Comparison of ENCODE assay signal across 8 cellular contexts in the genomic region with DNA sequence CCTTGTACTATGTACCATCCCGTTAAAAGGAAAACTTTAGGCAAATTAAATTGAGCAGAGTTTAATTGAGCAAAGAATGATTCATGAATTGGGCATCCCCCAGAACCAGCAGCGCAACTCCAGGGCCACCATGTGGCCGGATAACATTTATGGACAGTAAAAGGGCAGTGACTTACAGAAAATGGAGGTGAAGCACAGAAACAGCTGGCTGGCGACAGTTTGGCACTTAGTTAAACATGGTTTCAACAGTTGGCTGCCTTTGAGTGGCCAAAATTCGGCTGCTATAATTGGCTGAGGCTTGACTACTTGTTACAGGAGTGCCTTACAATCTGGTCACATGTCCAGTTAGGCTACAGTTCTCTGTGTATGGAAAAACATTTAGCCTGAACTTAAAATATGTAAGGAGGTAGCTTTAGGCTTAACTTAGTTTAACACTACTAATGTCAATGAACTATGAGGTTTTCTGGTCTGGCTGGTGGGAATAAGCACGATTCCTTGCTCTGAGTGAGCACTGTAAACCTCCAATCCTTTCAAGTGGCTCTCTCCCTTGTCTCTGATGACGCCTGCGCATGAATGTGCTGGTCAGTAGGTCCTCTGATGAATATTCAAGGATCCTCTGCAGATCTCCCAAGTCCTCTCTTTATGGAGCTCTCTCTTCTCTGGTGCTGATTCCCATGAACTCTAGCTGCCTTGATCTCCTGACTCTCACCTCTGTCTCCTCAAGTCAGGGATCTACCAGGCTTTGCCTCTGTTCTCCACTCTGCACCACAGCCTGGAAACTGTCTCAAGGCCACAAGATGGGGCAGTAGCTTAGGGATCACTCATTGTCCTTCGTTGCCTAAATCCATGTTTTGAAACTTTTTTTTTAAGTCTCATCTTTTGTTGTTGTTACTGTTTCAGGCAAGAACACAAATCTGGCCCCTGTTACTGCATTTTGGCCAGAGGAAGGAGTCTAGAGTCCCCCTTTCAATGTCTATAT. TPM values are rescaled to one million over a fixed set of nuclear protein-coding genes. Genes with fewer than 3 reads are reported as not detected.
DNase-seq lines count a peak whose midpoint lies in the region; ATAC-seq and TF ChIP-seq lines count a peak whose summit lies in the region.

No MANE protein-coding gene starts in this region.

- peaks cover 0 to 36% (median 22%) of the 10 kb centered on the region in 9 donors for H3K4me1 ChIP-seq in heart right ventricle
- H3K4me1 ChIP-seq in HAP-1, result no peaks in the 10 kb centered on the region

- peaks cover 43% of the 10 kb centered on the region for H3K27me3 Mint-ChIP-seq in stimulated activated naive CD8-positive, alpha-beta T cell treated with anti-CD3 and anti-CD28 coated beads, Interleukin-15, amount 100 ng/mL, for 72 hours
- H3K27me3 Mint-ChIP-seq in activated CD4-positive, alpha-beta T cell treated with anti-CD3 and anti-CD28 coated beads for 36 hours, result peaks cover 8% of the 10 kb centered on the region

- no peak for DNase-seq in stimulated activated naive CD8-positive, alpha-beta T cell treated with anti-CD3 and anti-CD28 coated beads, Interleukin-15, amount 100 ng/mL, for 72 hours
- no peak for DNase-seq in stimulated activated naive CD8-positive, alpha-beta T cell treated with anti-CD3 and anti-CD28 coated beads, Interleukin-15, Interleukin-2, amounts not matched to agents 100 U/mL and 50 U/mL, for 24 hours
- peak; percentile 33 for DNase-seq in UCSD-AML1 (lab: John Stamatoyannopoulos, UW; ENCODE audit: unreplicated experiment)
- DNase-seq in heart right ventricle, result peak in 1 of 2 donors; percentile 29
- DNase-seq in substantia nigra (lab: John Stamatoyannopoulos, UW), result peak in 28 of 49 donors; percentile 3 to 59 (median 21)
- DNase-seq in NCI-H526 (lab: John Stamatoyannopoulos, UW), result no peak
- DNase-seq in HAP-1 (ENCODE audit: low spot score in 2 of 2), result no peak
- no peak for DNase-seq in activated CD4-positive, alpha-beta T cell treated with anti-CD3 and anti-CD28 coated beads for 36 hours

- H3K27me3 ChIP-seq in heart right ventricle (no peaks in the 10 kb centered on the region), HAP-1 (ENCODE audit: low read depth) (no peaks in the 10 kb centered on the region)

- peaks cover 13% of the 10 kb centered on the region for H3K4me1 Mint-ChIP-seq in stimulated activated naive CD8-positive, alpha-beta T cell treated with anti-CD3 and anti-CD28 coated beads, Interleukin-15, amount 100 ng/mL, for 72 hours
- peaks cover 9% of the 10 kb centered on the region for H3K4me1 Mint-ChIP-seq in activated CD4-positive, alpha-beta T cell treated with anti-CD3 and anti-CD28 coated beads for 36 hours

- CTCF ChIA-PET in activated CD4-positive, alpha-beta T cell treated with anti-CD3 and anti-CD28 coated beads for 36 hours (lab: Charles Lee), result interaction anchor here (1.0 to 1.6 kb wide), 3 partner anchors 10 to 71 kb away, joined by 3 to 5 read pairs (median 3); no protein-coding TSS in a partner anchor

- WGBS in heart right ventricle, 2 donors, result 73 to 74% methylated on average over 9 of the region's 9 CpGs

- no peaks in the 10 kb centered on the region for H3K9me3 Mint-ChIP-seq in stimulated activated naive CD8-positive, alpha-beta T cell treated with anti-CD3 and anti-CD28 coated beads, Interleukin-15, amount 100 ng/mL, for 72 hours
- H3K9me3 Mint-ChIP-seq in activated CD4-positive, alpha-beta T cell treated with anti-CD3 and anti-CD28 coated beads for 36 hours (ENCODE audit: low read depth), result no peaks in the 10 kb centered on the region

- no peaks in the 10 kb centered on the region for H3K9me3 ChIP-seq in heart right ventricle
- H3K9me3 ChIP-seq in HAP-1, result no peaks in the 10 kb centered on the region

- H3K4me3 ChIP-seq in heart right ventricle (no peak overlapping the region), HAP-1 (no peak overlapping the region)

- no peaks in the 10 kb centered on the region for H3K36me3 Mint-ChIP-seq in activated CD4-positive, alpha-beta T cell treated with anti-CD3 and anti-CD28 coated beads for 36 hours (ENCODE audit: low read depth)

- H3K27ac ChIP-seq in heart right ventricle (peak overlapping the region in 8 of 10 donors; percentile 46 to 82 (median 70)), substantia nigra (ENCODE audit: low read depth, low read length, poor library complexity, severe bottlenecking) (no peak overlapping the region)

- POLR2A ChIA-PET in activated CD4-positive, alpha-beta T cell treated with anti-CD3 and anti-CD28 coated beads for 36 hours (lab: Charles Lee), result no interaction called here

- H3K36me3 ChIP-seq in heart right ventricle (no peaks in the 10 kb centered on the region), HAP-1 (replicated peaks) (no peaks in the 10 kb centered on the region)

- no peak overlapping the region for H3K27ac Mint-ChIP-seq in stimulated activated naive CD8-positive, alpha-beta T cell treated with anti-CD3 and anti-CD28 coated beads, Interleukin-15, amount 100 ng/mL, for 72 hours
- H3K27ac Mint-ChIP-seq in activated CD4-positive, alpha-beta T cell treated with anti-CD3 and anti-CD28 coated beads for 36 hours, result no peak overlapping the region

- in situ Hi-C loops in HAP-1 (cut with MboI; ENCODE audit: low sequenced_read_pairs), result no loop called here

- TF ChIP-seq CTCF in heart right ventricle (IDR thresholded peaks at IDR 0.05), result peak in 7 of 9 donors; percentile 16 to 60 (median 52)

- ATAC-seq in stimulated activated naive CD8-positive, alpha-beta T cell treated with anti-CD3 and anti-CD28 coated beads, Interleukin-15, amount 100 ng/mL, for 72 hours, result peak; percentile 37
- ATAC-seq in stimulated activated naive CD8-positive, alpha-beta T cell treated with anti-CD3 and anti-CD28 coated beads, Interleukin-15, Interleukin-2, amounts not matched to agents 100 U/mL and 50 U/mL, for 24 hours, result no peak
- ATAC-seq in heart right ventricle, result peak; percentile 44 to 87 (median 70)
- no peak for ATAC-seq in activated CD4-positive, alpha-beta T cell treated with anti-CD3 and anti-CD28 coated beads for 36 hours

- intact Hi-C loops in heart right ventricle (cut with DNase I), result loop anchor here in 7 of 10 donors (2.0 to 10.0 kb wide), 6 partner anchors 71 to 271 kb away; a partner anchor contains a TSS
- intact Hi-C loops in activated CD4-positive, alpha-beta T cell treated with anti-CD3 and anti-CD28 coated beads for 36 hours (cut with DNase I, micrococcal nuclease), result no loop called here

- no peak overlapping the region for H3K4me3 Mint-ChIP-seq in stimulated activated naive CD8-positive, alpha-beta T cell treated with anti-CD3 and anti-CD28 coated beads, Interleukin-15, amount 100 ng/mL, for 72 hours
- no peak overlapping the region for H3K4me3 Mint-ChIP-seq in activated CD4-positive, alpha-beta T cell treated with anti-CD3 and anti-CD28 coated beads for 36 hours

RNA-seq across cellular contexts. Expression of a gene that starts 24.4 kb away (rescaled TPM):
- 10 to 100 TPM; 12.7 to 47.8 (median 17.0) TPM for total RNA-seq in heart right ventricle
- 1 to 10 TPM; 4.5 to 9.3 TPM for polyA plus RNA-seq in heart right ventricle
- total RNA-seq in activated CD4-positive, alpha-beta T cell treated with anti-CD3 and anti-CD28 coated beads for 36 hours, result 1 to 10 TPM in 1 of 2 experiments, under 1 TPM in 1; 0.48 to 1.8 TPM

Comparison
In these comparisons a context has a peak if more than half of its experiments do, and no peak if none do; other contexts are left out.
1. ATAC-seq: peak in stimulated activated naive CD8-positive, alpha-beta T cell treated with anti-CD3 and anti-CD28 coated beads, Interleukin-15, amount 100 ng/mL, for 72 hours (single experiment) and heart right ventricle (8 of 8); none in stimulated activated naive CD8-positive, alpha-beta T cell treated with anti-CD3 and anti-CD28 coated beads, Interleukin-15, Interleukin-2, amounts not matched to agents 100 U/mL and 50 U/mL, for 24 hours (single experiment) and activated CD4-positive, alpha-beta T cell treated with anti-CD3 and anti-CD28 coated beads for 36 hours (single experiment).
2. DNase-seq: peak in UCSD-AML1 (single experiment) and substantia nigra (28 of 49); none in stimulated activated naive CD8-positive, alpha-beta T cell treated with anti-CD3 and anti-CD28 coated beads, Interleukin-15, amount 100 ng/mL, for 72 hours (0 of 2), stimulated activated naive CD8-positive, alpha-beta T cell treated with anti-CD3 and anti-CD28 coated beads, Interleukin-15, Interleukin-2, amounts not matched to agents 100 U/mL and 50 U/mL, for 24 hours (single experiment), NCI-H526 (0 of 2), HAP-1 (0 of 2) and activated CD4-positive, alpha-beta T cell treated with anti-CD3 and anti-CD28 coated beads for 36 hours (single experiment).
3. RNA of a gene that starts 24.4 kb away (total RNA-seq): 12.7 to 47.8 TPM in heart right ventricle; 0.48 to 1.8 TPM in activated CD4-positive, alpha-beta T cell treated with anti-CD3 and anti-CD28 coated beads for 36 hours; every median in the first group is over 4 times any median in the second.
4. intact Hi-C loops: an anchor here in heart right ventricle (2.0 to 10.0 kb wide); none called in activated CD4-positive, alpha-beta T cell treated with anti-CD3 and anti-CD28 coated beads for 36 hours.